ENCODE assay signal across 9 cellular contexts in genomic region chr1:99737016-99737415, GRCh38. TPM values are rescaled to one million over a fixed set of nuclear protein-coding genes. Genes with fewer than 3 reads are reported as not detected.
A peak's percentile ranks its signal among the peaks of the same experiment; 100 is the strongest.
DNase-seq lines count a peak whose midpoint lies in the region; ATAC-seq and TF ChIP-seq lines count a peak whose summit lies in the region.
"Had no signal": no experiment of that assay in that cellular context is flagged by ENCODE, and none has a peak within 500 bp of the region (broad histone marks: within the 10 kb centered on the region; RNA-seq: fewer than 3 reads in every experiment).

No MANE protein-coding gene starts in this region.

- intact Hi-C loops in Panc1 (cut with micrococcal nuclease; ENCODE audit: unreplicated experiment) = no loop called here

- H3K79me2 ChIP-seq in osteoblast (ENCODE audit: insufficient read depth, low read length) = no peaks in the 10 kb centered on the region

- H3K4me1 ChIP-seq in Panc1 (ENCODE audit: control insufficient read depth, insufficient read depth, low read length) = no peaks in the 10 kb centered on the region
- no peaks in the 10 kb centered on the region for H3K4me1 ChIP-seq in osteoblast (ENCODE audit: insufficient read depth, low read length)

- no TSS peak for BruUV-seq in Panc1 (replicated peaks; lab: Mats Ljungman, UMichigan)

- H4K20me1 ChIP-seq in osteoblast (ENCODE audit: insufficient read depth, low read length) = no peaks in the 10 kb centered on the region

- H3K4me2 ChIP-seq in osteoblast (ENCODE audit: insufficient read depth, low read length) = no peak overlapping the region

- H3K9me3 ChIP-seq in Panc1 (ENCODE audit: control insufficient read depth, insufficient read depth, low read depth, low read length) (no peaks in the 10 kb centered on the region), osteoblast (ENCODE audit: low read depth, low read length) (no peaks in the 10 kb centered on the region)
- H3K9me3 ChIP-seq: thoracic aorta had no signal

- POLR2A ChIA-PET in Panc1 (lab: Charles Lee) = no interaction called here

- no peak overlapping the region for H3K27ac ChIP-seq in C4-2B
- no peak overlapping the region for H3K27ac ChIP-seq in Panc1 (ENCODE audit: low read length)
- H3K27ac ChIP-seq in osteoblast (ENCODE audit: low read depth, low read length) = no peak overlapping the region
- H3K27ac ChIP-seq: thoracic aorta had no signal

- peak overlapping the region; percentile 79 for H2AFZ ChIP-seq in osteoblast (ENCODE audit: low read length)

- in situ Hi-C loops in Panc1 (cut with HindIII; ENCODE audit: low pct_unique_long_range_greater_than_20kb, low sequenced_read_pairs) = no loop called here

- no peak for DNase-seq in Panc1 (ENCODE audit: low read depth, low spot score)
- peak; percentile 68 for DNase-seq in fibroblast of mammary gland (ENCODE audit: low read depth)
- peak; percentile 76 for DNase-seq in osteoblast (ENCODE audit: insufficient read length, low spot score, missing footprints)
- DNase-seq in activated CD4-positive, alpha-beta T cell treated with anti-CD3 and anti-CD28 coated beads for 4 hours = no peak

- H3K4me3 ChIP-seq in Panc1 (ENCODE audit: low read depth in 2 of 2, low read length in 2 of 2) (no peak overlapping the region), fibroblast of mammary gland (ENCODE audit: control insufficient read depth, low read depth, low read length) (no peak overlapping the region), osteoblast (ENCODE audit: insufficient read depth, low read length) (no peak overlapping the region)
- H3K4me3 ChIP-seq: thoracic aorta had no signal

- CTCF ChIA-PET in Panc1 (lab: Charles Lee) = no interaction called here

- ATAC-seq in HG03108 (IDR thresholded peaks at IDR 0.05; ENCODE audit: unreplicated experiment) (peak; percentile 50), Panc1 (peak; percentile 87), GM21526 (IDR thresholded peaks at IDR 0.05; ENCODE audit: low FRiP score, unreplicated experiment) (no peak)
- no peak for ATAC-seq in activated CD4-positive, CD25-positive, alpha-beta regulatory T cell treated with anti-CD3 and anti-CD28 coated beads, Interleukin-2, amount 50 U/mL, for 24 hours

- H3K36me3 ChIP-seq in Panc1 (ENCODE audit: control insufficient read depth, insufficient read depth, low read length) (no peaks in the 10 kb centered on the region), osteoblast (ENCODE audit: insufficient read depth, low read length) (no peaks in the 10 kb centered on the region)

- H3K27me3 ChIP-seq in Panc1 (ENCODE audit: control insufficient read depth, insufficient read depth, low read length) (no peaks in the 10 kb centered on the region), osteoblast (ENCODE audit: insufficient read depth, low read length) (no peaks in the 10 kb centered on the region)

- TF ChIP-seq CTCF in C4-2B (conservative IDR thresholded peaks at IDR 0.05) (peak; percentile 59), Panc1 (IDR thresholded peaks at IDR 0.05) (peak; percentile 54), fibroblast of mammary gland (conservative IDR thresholded peaks at IDR 0.05; ENCODE audit: control insufficient read depth, insufficient read depth, low read depth, low read length) (peak; percentile 44), osteoblast (IDR thresholded peaks at IDR 0.05; ENCODE audit: extremely low read depth, low read depth, low read length) (peak; percentile 71)

RNA-seq across cellular contexts. Expression of gene FRRS1, which starts 29.4 kb away (rescaled TPM):
- total RNA-seq in Panc1 (2021; ENCODE audit: unreplicated experiment) (1.2 TPM), osteoblast (23.2 and 28.9 TPM in 2 replicates)
- polyA plus RNA-seq in Panc1 (2012; ENCODE audit: insufficient read length) = 0.15 TPM

Comparison
In these comparisons a context has a peak if more than half of its experiments do, and no peak if none do; other contexts are left out.
1. ATAC-seq: peak in HG03108 (single experiment) and Panc1 (single experiment); none in activated CD4-positive, CD25-positive, alpha-beta regulatory T cell treated with anti-CD3 and anti-CD28 coated beads, Interleukin-2, amount 50 U/mL, for 24 hours (0 of 2) and GM21526 (single experiment).
2. DNase-seq: peak in fibroblast of mammary gland (single experiment) and osteoblast (single experiment); none in Panc1 (single experiment) and activated CD4-positive, alpha-beta T cell treated with anti-CD3 and anti-CD28 coated beads for 4 hours (0 of 2).
3. RNA of gene FRRS1, which starts 29.4 kb away (total RNA-seq): 23.2 to 28.9 TPM in osteoblast; 1.2 TPM in Panc1 (single experiment); every median in the first group is over 10 times any median in the second.
4. Peak in every context shown above with its lines, with median percentiles within 50 percentile points of each other: CTCF ChIP-seq.